ENCODE assay signal across 26 cellular contexts in the genomic region with DNA sequence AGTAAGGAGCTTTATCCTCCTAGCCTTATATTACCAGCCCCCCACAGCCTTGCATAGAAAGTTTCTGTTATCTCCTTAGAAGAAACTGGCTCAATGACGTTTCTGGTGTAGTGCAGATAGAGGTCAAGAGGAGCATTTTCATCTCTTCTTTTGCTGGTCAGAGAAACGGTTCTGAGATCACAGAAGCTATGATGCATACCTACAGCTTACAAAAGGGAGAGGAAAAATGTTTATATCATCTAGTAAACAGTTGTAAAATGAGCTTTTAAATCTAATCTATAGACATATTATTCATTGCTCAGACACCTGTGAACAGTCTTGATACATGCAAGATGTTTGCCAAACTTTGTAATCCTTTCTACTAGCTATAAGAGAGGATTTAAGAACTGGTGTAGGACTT.
"Had no signal": no experiment of that assay in that cellular context is flagged by ENCODE, and none has a peak within 500 bp of the region (broad histone marks: within the 10 kb centered on the region; RNA-seq: fewer than 3 reads in every experiment).

No MANE protein-coding gene starts in this region.

- H3K27ac ChIP-seq: body of pancreas, esophagus squamous epithelium had no signal

- H3K4me3 ChIP-seq: body of pancreas, esophagus squamous epithelium had no signal

- H3K27me3 ChIP-seq: body of pancreas, esophagus squamous epithelium had no signal

- H3K9me3 ChIP-seq: body of pancreas, esophagus squamous epithelium had no signal

- H3K4me1 ChIP-seq: body of pancreas, esophagus squamous epithelium had no signal

- DNase-seq: activated CD4-positive, alpha-beta memory T cell treated with anti-CD3 and anti-CD28 coated beads for 36 hours; activated CD4-positive, alpha-beta T cell treated with anti-CD3 and anti-CD28 coated beads for 36 hours; activated CD4-positive, alpha-beta T cell treated with anti-CD3 and anti-CD28 coated beads, Interleukin-2, amount 10 ng/mL, durations not matched to agents 24 days and 14 days; activated CD4-positive, CD25-positive, alpha-beta regulatory T cell; activated CD4-positive, CD25-positive, alpha-beta regulatory T cell treated with anti-CD3 and anti-CD28 coated beads, Interleukin-2, amount 50 U/mL, for 72 hours; activated CD8-positive, alpha-beta memory T cell treated with anti-CD3 and anti-CD28 coated beads, Interleukin-2, amount 10 ng/mL, durations not matched to agents 7 days and 5 days; activated CD8-positive, alpha-beta memory T cell treated with anti-CD3 and anti-CD28 coated beads, Interleukin-2, amount 50 U/mL, for 4 hours; activated CD8-positive, alpha-beta T cell treated with anti-CD3 and anti-CD28 coated beads, Interleukin-2, amount 10 ng/mL, durations not matched to agents 7 days and 5 days; activated effector memory CD4-positive, alpha-beta T cell treated with anti-CD3 and anti-CD28 coated beads, Interleukin-2, amount 50 U/mL, for 16 hours; activated naive CD4-positive, alpha-beta T cell; activated naive CD4-positive, alpha-beta T cell treated with anti-CD3 and anti-CD28 coated beads, Interleukin-2, amount 10 ng/mL, durations not matched to agents 7 days and 5 days; activated T-cell treated with anti-CD3 and anti-CD28 coated beads, Interleukin-2, amount 50 U/mL, for 1 hour; activated T-cell treated with anti-CD3 and anti-CD28 coated beads, Interleukin-2, amount 50 U/mL, for 48 hours; amygdala; aorta; body of pancreas; caudate nucleus; effector CD8-positive, alpha-beta T cell; endodermal cell; esophagus squamous epithelium; foreskin fibroblast; head of caudate nucleus; T-helper 1 cell; T-helper 2 cell had no signal

- FAIRE-seq: colon, frontal cortex had no signal
